In genomic region chr10:90051474-90051873, GRCh38 we compare ENCODE assay signal across 13 cellular contexts.
DNase-seq lines count a peak whose midpoint lies in the region; ATAC-seq and TF ChIP-seq lines count a peak whose summit lies in the region.
"Had no signal": no experiment of that assay in that cellular context is flagged by ENCODE, and none has a peak within 500 bp of the region (broad histone marks: within the 10 kb centered on the region; RNA-seq: fewer than 3 reads in every experiment).

No MANE protein-coding gene starts in this region.

- peaks cover 0 to 7% (median 4%) of the 10 kb centered on the region in 5 donors for H3K9me3 Mint-ChIP-seq in CD8-positive, alpha-beta memory T cell

- no peaks in the 10 kb centered on the region for H3K36me3 Mint-ChIP-seq in CD8-positive, alpha-beta memory T cell
- H3K36me3 Mint-ChIP-seq: brain had no signal

- H3K9me3 ChIP-seq in RWPE2 (ENCODE audit: severe bottlenecking), result no peaks in the 10 kb centered on the region
- H3K9me3 ChIP-seq in CD8-positive, alpha-beta memory T cell (ENCODE audit: low read length), result no peaks in the 10 kb centered on the region
- H3K9me3 ChIP-seq: esophagus squamous epithelium, testis had no signal

- no peak for TF ChIP-seq CTCF in RWPE2 (IDR thresholded peaks at IDR 0.05; ENCODE audit: poor library complexity, severe bottlenecking)

- no peaks in the 10 kb centered on the region for H3K27me3 Mint-ChIP-seq in CD8-positive, alpha-beta memory T cell

- H3K4me1 Mint-ChIP-seq in CD8-positive, alpha-beta memory T cell, result no peaks in the 10 kb centered on the region
- H3K4me1 Mint-ChIP-seq: brain had no signal

- H3K36me3 ChIP-seq in RWPE2 (ENCODE audit: low read depth), result no peaks in the 10 kb centered on the region
- no peaks in the 10 kb centered on the region for H3K36me3 ChIP-seq in CD8-positive, alpha-beta memory T cell (ENCODE audit: insufficient read depth, low read length)
- H3K36me3 ChIP-seq: esophagus squamous epithelium had no signal

- H3K27me3 ChIP-seq in RWPE2 (ENCODE audit: insufficient read depth, poor library complexity, severe bottlenecking), result no peaks in the 10 kb centered on the region
- no peaks in the 10 kb centered on the region for H3K27me3 ChIP-seq in CD8-positive, alpha-beta memory T cell (ENCODE audit: insufficient read depth, low read length, poor library complexity, severe bottlenecking)
- H3K27me3 ChIP-seq: esophagus squamous epithelium, testis had no signal

- peak; percentile 28 for ATAC-seq in HG02973 (IDR thresholded peaks at IDR 0.05; ENCODE audit: unreplicated experiment)
- ATAC-seq in RWPE2 (ENCODE audit: low read depth), result peak; percentile 99
- no peak for ATAC-seq in GM21367 (IDR thresholded peaks at IDR 0.05; ENCODE audit: unreplicated experiment)

- peaks cover 20% of the 10 kb centered on the region for H3K4me1 ChIP-seq in RWPE2 (ENCODE audit: insufficient read depth, poor library complexity, severe bottlenecking)
- no peaks in the 10 kb centered on the region for H3K4me1 ChIP-seq in CD8-positive, alpha-beta memory T cell (ENCODE audit: insufficient read depth, low read length)
- H3K4me1 ChIP-seq: esophagus squamous epithelium, testis had no signal

- no peak overlapping the region for H3K27ac Mint-ChIP-seq in CD8-positive, alpha-beta memory T cell
- H3K27ac Mint-ChIP-seq: brain had no signal

- CTCF ChIA-PET in CD8-positive, alpha-beta memory T cell (lab: Charles Lee), result no interaction called here

- H3K4me3 ChIP-seq in RWPE2 (ENCODE audit: severe bottlenecking), result no peak overlapping the region
- no peak overlapping the region for H3K4me3 ChIP-seq in CD8-positive, alpha-beta memory T cell (ENCODE audit: low read length)
- H3K4me3 ChIP-seq: esophagus squamous epithelium, testis had no signal

- peak overlapping the region; percentile 50 for H3K27ac ChIP-seq in RWPE2 (ENCODE audit: poor library complexity, severe bottlenecking)
- no peak overlapping the region for H3K27ac ChIP-seq in CD8-positive, alpha-beta memory T cell (ENCODE audit: low read depth, low read length)
- H3K27ac ChIP-seq: esophagus squamous epithelium, KMS-11, testis had no signal

- POLR2A ChIA-PET in CD8-positive, alpha-beta memory T cell (lab: Charles Lee), result no interaction called here

- DNase-seq in stimulated activated CD4-positive, alpha-beta T cell treated with anti-CD3 and anti-CD28 coated beads, Interleukin-15, amount 100 ng/mL, for 24 hours, result peak; percentile 4
- no peak for DNase-seq in stimulated activated CD4-positive, alpha-beta T cell treated with anti-CD3 and anti-CD28 coated beads, Interleukin-2, amount 100 ng/mL, for 24 hours
- peak; percentile 71 for DNase-seq in RWPE2 (ENCODE audit: low spot score)
- no peak for DNase-seq in CD8-positive, alpha-beta memory T cell
- no peak for DNase-seq in NCI-H146 treated with DMSO at 0.1 percent for 48 hours (lab: John Stamatoyannopoulos, UW; ENCODE audit: unreplicated experiment)
- DNase-seq in NCI-H82 treated with DMSO at 0.1 percent for 48 hours (lab: John Stamatoyannopoulos, UW; ENCODE audit: unreplicated experiment), result no peak
- DNase-seq: esophagus squamous epithelium, NCI-H446, testis had no signal

- H3K4me3 Mint-ChIP-seq in CD8-positive, alpha-beta memory T cell, result no peak overlapping the region
- H3K4me3 Mint-ChIP-seq: brain had no signal

Comparison
In these comparisons a context has a peak if more than half of its experiments do, and no peak if none do; other contexts are left out.
1. DNase-seq: peak in stimulated activated CD4-positive, alpha-beta T cell treated with anti-CD3 and anti-CD28 coated beads, Interleukin-15, amount 100 ng/mL, for 24 hours (single experiment) and RWPE2 (single experiment); none in stimulated activated CD4-positive, alpha-beta T cell treated with anti-CD3 and anti-CD28 coated beads, Interleukin-2, amount 100 ng/mL, for 24 hours (0 of 2), CD8-positive, alpha-beta memory T cell (0 of 5), NCI-H146 treated with DMSO at 0.1 percent for 48 hours (single experiment) and NCI-H82 treated with DMSO at 0.1 percent for 48 hours (single experiment).